In genomic region chr2:175064797-175065196, GRCh38 we compare ENCODE assay signal across 15 cellular contexts. TPM values are rescaled to one million over a fixed set of nuclear protein-coding genes. Genes with fewer than 3 reads are reported as not detected.
A peak's percentile ranks its signal among the peaks of the same experiment; 100 is the strongest.
DNase-seq lines count a peak whose midpoint lies in the region; ATAC-seq, FAIRE-seq and TF ChIP-seq lines count a peak whose summit lies in the region.
"Had no signal": no experiment of that assay in that cellular context is flagged by ENCODE, and none has a peak within 500 bp of the region (broad histone marks: within the 10 kb centered on the region; RNA-seq: fewer than 3 reads in every experiment).

No MANE protein-coding gene starts in this region.

- peaks cover 27% of the 10 kb centered on the region for H3K36me3 Mint-ChIP-seq in endothelial cell (ENCODE audit: low read depth, unreplicated experiment)

- 94% methylated on average over 5 of the region's 5 CpGs for WGBS in HepG2 (ENCODE audit: low lambda C conversion rate)
- 92% methylated on average over 2 of the region's 5 CpGs for WGBS in right lobe of liver (ENCODE audit: insufficient coverage, low coverage, low lambda C conversion rate, missing lambda C conversion rate)

- no peak overlapping the region for H3K27ac Mint-ChIP-seq in endothelial cell (ENCODE audit: unreplicated experiment)
- H3K27ac Mint-ChIP-seq: IgD-negative memory B cell had no signal

- no peak for TF ChIP-seq EP300 in HepG2 (IDR thresholded peaks at IDR 0.05; ENCODE audit: low read depth in 2 of 2, low read length in 2 of 2)
- TF ChIP-seq EP300 in HepG2 (CRISPR knock-in tag; IDR thresholded peaks at IDR 0.05; ENCODE audit: borderline replicate concordance): no peak

- H3K4me1 ChIP-seq in HepG2 (ENCODE audit: insufficient read depth, low read length) (peaks cover 38% of the 10 kb centered on the region), right lobe of liver (no peaks in the 10 kb centered on the region)
- H3K4me1 ChIP-seq: BLaER1, Caco-2 had no signal

- no peak for ATAC-seq in HepG2
- ATAC-seq in right lobe of liver: no peak
- ATAC-seq in HG02623 (IDR thresholded peaks at IDR 0.05; ENCODE audit: unreplicated experiment): no peak
- ATAC-seq in GM18517 (IDR thresholded peaks at IDR 0.05; ENCODE audit: unreplicated experiment): no peak
- ATAC-seq: HCT116 had no signal

- peaks cover 5% of the 10 kb centered on the region for H3K27me3 Mint-ChIP-seq in endothelial cell (ENCODE audit: unreplicated experiment)
- H3K27me3 Mint-ChIP-seq: CD8-positive, alpha-beta memory T cell; IgD-negative memory B cell had no signal

- POLR2A ChIA-PET in HepG2 (lab: Yijun Ruan, JAX): interaction anchor here (1.0 to 1.5 kb wide), 2 partner anchors 27 to 102 kb away, joined by 3 to 5 read pairs; no protein-coding TSS in a partner anchor

- DNase-seq in HepG2 (ENCODE audit: low spot score) (no peak), right lobe of liver (no peak), astrocyte of the cerebellum (ENCODE audit: low read depth) (peak; percentile 11), endothelial cell (ENCODE audit: low spot score) (no peak), NCI-H2171 treated with DMSO at 0.1 percent for 48 hours (lab: John Stamatoyannopoulos, UW) (no peak)
- DNase-seq: 8988T; AML-193; Caco-2; CD8-positive, alpha-beta memory T cell had no signal

- in situ Hi-C loops in HepG2 (cut with HindIII; ENCODE audit: extremely low pct_ligation_motif_present, low pct_unique_long_range_greater_than_20kb) (no loop called here), astrocyte of the cerebellum (cut with HindIII; ENCODE audit: low sequenced_read_pairs) (no loop called here)

- H3K36me3 ChIP-seq in HepG2 (replicated peaks in 1 of 2; ENCODE audit: control insufficient read depth in 1 of 2, insufficient read depth in 2 of 2, low read length in 2 of 2): peaks cover 0 to 2% of the 10 kb centered on the region in 2 experiments; a peak in 1 of 5 replicates
- peaks cover 0 to 5% (median 0%) of the 10 kb centered on the region in 4 donors for H3K36me3 ChIP-seq in right lobe of liver

- no peak for FAIRE-seq in HepG2 (lab: Jason Lieb, UNC)

- H3K9me3 ChIP-seq in HepG2 (ENCODE audit: low read length) (no peaks in the 10 kb centered on the region), right lobe of liver (no peaks in the 10 kb centered on the region)

- BruUV-seq in HepG2 (replicated peaks; lab: Mats Ljungman, UMichigan): no TSS peak

- CTCF ChIA-PET in HepG2 (lab: Yijun Ruan, JAX; ENCODE audit: low intra/inter-chr PET ratio, low total read pairs): no interaction called here

- H3K4me3 ChIP-seq in HepG2 (replicated peaks in 1 of 3; ENCODE audit: insufficient read depth in 1 of 3, low read depth in 2 of 3, low read length in 3 of 3) (no peak overlapping the region), right lobe of liver (no peak overlapping the region), astrocyte of the cerebellum (ENCODE audit: low read depth, low read length) (no peak overlapping the region)
- H3K4me3 ChIP-seq: BLaER1 had no signal

- no peak overlapping the region for H3K9ac ChIP-seq in HepG2 (ENCODE audit: insufficient read depth, low read depth, low read length)
- H3K9ac ChIP-seq: BLaER1 had no signal

- H3K27ac ChIP-seq in HepG2 (ENCODE audit: extremely low read length, insufficient read depth, low read length) (peak overlapping the region; percentile 29), right lobe of liver (no peak overlapping the region)
- H3K27ac ChIP-seq: BLaER1 had no signal

- TF ChIP-seq RAD21 in HepG2 (CRISPR knock-in tag; IDR thresholded peaks at IDR 0.05): no peak

- no peak for TF ChIP-seq CTCF in HepG2 (CRISPR knock-in tag; IDR thresholded peaks at IDR 0.05)
- TF ChIP-seq CTCF in right lobe of liver (IDR thresholded peaks at IDR 0.05): no peak
- TF ChIP-seq CTCF in astrocyte of the cerebellum (IDR thresholded peaks at IDR 0.05; ENCODE audit: low read depth, low read length, missing control alignments): no peak
- no peak for TF ChIP-seq CTCF in endothelial cell (IDR thresholded peaks at IDR 0.05; ENCODE audit: unreplicated experiment)

- H3K27me3 ChIP-seq in HepG2 (ENCODE audit: control insufficient read depth in 1 of 2, insufficient read depth in 2 of 2, low read length in 2 of 2) (no peaks in the 10 kb centered on the region), right lobe of liver (no peaks in the 10 kb centered on the region)
- H3K27me3 ChIP-seq: BLaER1 had no signal

- H3K4me1 Mint-ChIP-seq in endothelial cell (ENCODE audit: unreplicated experiment): no peaks in the 10 kb centered on the region

- no peak overlapping the region for H2AFZ ChIP-seq in HepG2 (ENCODE audit: low read length)

- H4K20me1 ChIP-seq in HepG2 (ENCODE audit: insufficient read depth, low read length): no peaks in the 10 kb centered on the region
- H4K20me1 ChIP-seq: BLaER1 had no signal

- no peaks in the 10 kb centered on the region for H3K9me3 Mint-ChIP-seq in endothelial cell (ENCODE audit: unreplicated experiment)
- H3K9me3 Mint-ChIP-seq: CD8-positive, alpha-beta memory T cell; IgD-negative memory B cell had no signal

- intact Hi-C loops in HepG2 (cut with micrococcal nuclease; ENCODE audit: unreplicated experiment) (no loop called here), right lobe of liver (cut with DNase I) (no loop called here)

- H3K79me2 ChIP-seq in HepG2 (ENCODE audit: insufficient read depth, low read length): no peaks in the 10 kb centered on the region

- H3K4me3 Mint-ChIP-seq in endothelial cell (ENCODE audit: unreplicated experiment): peak overlapping the region; percentile 43
- H3K4me3 Mint-ChIP-seq: CD8-positive, alpha-beta memory T cell; IgD-negative memory B cell had no signal

- no peak for TF ChIP-seq POLR2A in HepG2 (IDR thresholded peaks at IDR 0.05; ENCODE audit: insufficient read depth in 1 of 2, low read depth in 2 of 2, low read length in 2 of 2)
- no peak for TF ChIP-seq POLR2A in right lobe of liver (IDR thresholded peaks at IDR 0.05)

- no peak overlapping the region for H3K4me2 ChIP-seq in HepG2 (ENCODE audit: low read depth, low read length)
- H3K4me2 ChIP-seq: BLaER1 had no signal

TF ChIP-seq in HepG2, 621 proteins besides CTCF, POLR2A, EP300 and RAD21 (continues in another document):
- TF ChIP-seq PREB (CRISPR knock-in tag; IDR thresholded peaks at IDR 0.05) (no peak), HINFP (CRISPR knock-in tag; IDR thresholded peaks at IDR 0.05; ENCODE audit: low read depth) (no peak), CCDC6 (CRISPR knock-in tag; IDR thresholded peaks at IDR 0.05) (no peak), ZNF263 (CRISPR knock-in tag; IDR thresholded peaks at IDR 0.05) (no peak)

RNA-seq across cellular contexts. Expression of gene CHN1, which starts 59.6 kb away (rescaled TPM):
- total RNA-seq in HepG2 (2016; rRNA removed; fragmentation: Illumina TruSeq; extraction: Trizol): 2.5 and 2.8 TPM in 2 replicates
- 2.8 and 3.9 TPM in 2 replicates for total RNA-seq in HepG2 (2016; cell fraction: cytosol; rRNA removed; fragmentation: Illumina TruSeq; extraction: Trizol; ENCODE audit: low read depth)
- total RNA-seq in HepG2 (2016; cell fraction: insoluble cytoplasmic fraction; rRNA removed; fragmentation: Illumina TruSeq; extraction: Trizol): 3.0 and 3.3 TPM in 2 replicates
- 3.8 and 5.4 TPM in 2 replicates for total RNA-seq in HepG2 (2016; cell fraction: membrane; rRNA removed; fragmentation: Illumina TruSeq; extraction: Trizol)
- total RNA-seq in HepG2 (2016; cell fraction: nucleus; rRNA removed; fragmentation: Illumina TruSeq; extraction: Trizol): 3.1 and 6.8 TPM in 2 replicates
- 2.5 and 3.5 TPM in 2 replicates for polyA plus RNA-seq in HepG2 (2011; rRNA removed)
- 1.3 and 3.1 TPM in 2 replicates for polyA plus RNA-seq in HepG2 (2011; cell fraction: cytosol; rRNA removed)
- 1.7 and 2.6 TPM in 2 replicates for polyA plus RNA-seq in HepG2 (2011; cell fraction: nucleus; rRNA removed)
- 1.1 and 2.4 TPM in 2 replicates for polyA plus RNA-seq in HepG2 (2012)
- polyA plus RNA-seq in HepG2 (2016; cell fraction: cytosol; fragmentation: Illumina TruSeq; extraction: Trizol; ENCODE audit: low read depth): 2.0 and 2.7 TPM in 2 replicates
- polyA plus RNA-seq in HepG2 (2016; cell fraction: insoluble cytoplasmic fraction; fragmentation: Illumina TruSeq; extraction: Trizol; ENCODE audit: low read depth): 3.5 and 5.4 TPM in 2 replicates
- polyA plus RNA-seq in HepG2 (2016; cell fraction: membrane; fragmentation: Illumina TruSeq; extraction: Trizol; ENCODE audit: low read depth): 4.4 and 4.9 TPM in 2 replicates
- 3.1 and 4.3 TPM in 2 replicates for polyA plus RNA-seq in HepG2 (2016; cell fraction: nucleus; fragmentation: Illumina TruSeq; extraction: Trizol; ENCODE audit: insufficient read depth, low read depth)
- 1.2 and 14.3 TPM in 2 replicates for polyA minus RNA-seq in HepG2 (2011; rRNA and poly(A)+ RNA removed; ENCODE audit: low replicate concordance)
- polyA minus RNA-seq in HepG2 (2011; cell fraction: cytosol; rRNA and poly(A)+ RNA removed): 1.5 and 2.1 TPM in 2 replicates
- 5.8 and 9.4 TPM in 2 replicates for polyA minus RNA-seq in HepG2 (2011; cell fraction: nucleus; rRNA and poly(A)+ RNA removed)
- 1 to 10 TPM; 1.0 to 2.8 (median 1.4) TPM for total RNA-seq in right lobe of liver
- total RNA-seq in endothelial cell (ENCODE audit: unreplicated experiment): 26.3 TPM
- total RNA-seq: HT-29 had no signal
- polyA plus RNA-seq: IgD-negative memory B cell had no signal
